Comparison of ENCODE assay signal across 33 cellular contexts in the genomic region with DNA sequence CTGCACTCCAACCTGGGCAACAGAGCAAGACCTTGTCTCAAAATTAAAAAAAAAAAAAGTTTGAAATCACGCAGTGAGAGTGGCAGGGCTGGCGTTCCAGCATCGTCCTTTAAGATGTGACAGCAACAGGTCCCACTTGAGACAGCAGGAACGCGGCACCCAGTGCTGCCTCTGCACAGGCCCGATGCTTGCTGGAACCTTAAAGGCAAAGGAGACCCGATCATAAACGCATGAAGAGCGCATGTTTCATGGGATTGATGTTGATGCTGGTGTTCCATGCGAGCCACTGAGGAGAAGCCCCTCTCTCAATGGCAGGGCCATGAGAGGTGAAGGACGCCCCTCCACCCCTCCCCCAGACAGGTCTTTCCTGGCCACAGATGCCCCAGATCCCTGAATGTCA. TPM values are rescaled to one million over a fixed set of nuclear protein-coding genes. Genes with fewer than 3 reads are reported as not detected.
"Had no signal": no experiment of that assay in that cellular context is flagged by ENCODE, and none has a peak within 500 bp of the region (broad histone marks: within the 10 kb centered on the region; RNA-seq: fewer than 3 reads in every experiment).

No MANE protein-coding gene starts in this region.

- H3K4me1 ChIP-seq: ascending aorta, Peyer's patch had no signal

- H3K9me3 Mint-ChIP-seq: activated CD4-positive, alpha-beta memory T cell treated with anti-CD3 and anti-CD28 coated beads for 36 hours; activated CD4-positive, alpha-beta T cell treated with anti-CD3 and anti-CD28 coated beads, Interleukin-2, amount 10 ng/mL, durations not matched to agents 7 days and 5 days; activated naive CD4-positive, alpha-beta T cell treated with anti-CD3 and anti-CD28 coated beads, Interleukin-2, amount 50 U/mL, for 72 hours; activated naive CD8-positive, alpha-beta T cell treated with anti-CD3 and anti-CD28 coated beads, Interleukin-2, amount 50 U/mL, for 24 hours; activated T-cell treated with anti-CD3 and anti-CD28 coated beads, Interleukin-2, amount 50 U/mL, for 4 hours; T-cell had no signal

- H3K27me3 Mint-ChIP-seq: activated CD4-positive, alpha-beta memory T cell treated with anti-CD3 and anti-CD28 coated beads for 36 hours; activated CD4-positive, alpha-beta T cell treated with anti-CD3 and anti-CD28 coated beads, Interleukin-2, amount 10 ng/mL, durations not matched to agents 7 days and 5 days; activated naive CD8-positive, alpha-beta T cell treated with anti-CD3 and anti-CD28 coated beads, Interleukin-2, amount 50 U/mL, for 24 hours had no signal

- H3K36me3 ChIP-seq: ascending aorta, MG63, Peyer's patch had no signal

- FAIRE-seq: bronchial epithelial cell, TTC549 had no signal

- ATAC-seq: activated naive CD4-positive, alpha-beta T cell treated with anti-CD3 and anti-CD28 coated beads, Interleukin-2, amount 50 U/mL, for 72 hours; activated naive CD8-positive, alpha-beta T cell treated with anti-CD3 and anti-CD28 coated beads, Interleukin-2, amount 50 U/mL, for 24 hours; activated T-cell treated with anti-CD3 and anti-CD28 coated beads, Interleukin-2, amount 50 U/mL, for 4 hours; body of pancreas; T-cell had no signal

- H3K4me1 Mint-ChIP-seq: activated CD4-positive, alpha-beta T cell treated with anti-CD3 and anti-CD28 coated beads, Interleukin-2, amount 10 ng/mL, durations not matched to agents 7 days and 5 days; activated naive CD8-positive, alpha-beta T cell treated with anti-CD3 and anti-CD28 coated beads, Interleukin-2, amount 50 U/mL, for 24 hours had no signal

- H3K27ac Mint-ChIP-seq: activated CD4-positive, alpha-beta memory T cell treated with anti-CD3 and anti-CD28 coated beads for 36 hours; activated CD4-positive, alpha-beta T cell treated with anti-CD3 and anti-CD28 coated beads, Interleukin-2, amount 10 ng/mL, durations not matched to agents 7 days and 5 days; activated naive CD8-positive, alpha-beta T cell treated with anti-CD3 and anti-CD28 coated beads, Interleukin-2, amount 50 U/mL, for 24 hours; T-cell had no signal

- H3K4me3 Mint-ChIP-seq: activated CD4-positive, alpha-beta memory T cell treated with anti-CD3 and anti-CD28 coated beads for 36 hours; activated CD4-positive, alpha-beta T cell treated with anti-CD3 and anti-CD28 coated beads, Interleukin-2, amount 10 ng/mL, durations not matched to agents 7 days and 5 days; activated naive CD8-positive, alpha-beta T cell treated with anti-CD3 and anti-CD28 coated beads, Interleukin-2, amount 50 U/mL, for 24 hours; activated T-cell treated with anti-CD3 and anti-CD28 coated beads, Interleukin-2, amount 50 U/mL, for 4 hours; T-cell had no signal

- H3K9me3 ChIP-seq: ascending aorta, body of pancreas, MG63, Peyer's patch had no signal

- H3K4me3 ChIP-seq: ascending aorta, body of pancreas, MG63, Peyer's patch had no signal

- DNase-seq: activated CD4-positive, alpha-beta memory T cell treated with anti-CD3 and anti-CD28 coated beads for 36 hours; activated CD4-positive, alpha-beta T cell treated with anti-CD3 and anti-CD28 coated beads, Interleukin-2, amount 10 ng/mL, durations not matched to agents 7 days and 5 days; activated CD4-positive, CD25-positive, alpha-beta regulatory T cell; activated CD8-positive, alpha-beta memory T cell treated with anti-CD3 and anti-CD28 coated beads for 24 hours; activated effector memory CD4-positive, alpha-beta T cell treated with anti-CD3 and anti-CD28 coated beads, Interleukin-2, amount 50 U/mL, for 16 hours; activated naive CD4-positive, alpha-beta T cell treated with Interleukin-2 at 50 U/mL for 16 hours; activated naive CD8-positive, alpha-beta T cell treated with anti-CD3 and anti-CD28 coated beads, Interleukin-2, amount 50 U/mL, for 24 hours; activated T-cell treated with anti-CD3 and anti-CD28 coated beads, Interleukin-2, amount 50 U/mL, for 4 hours; amniotic stem cell; body of pancreas; MG63; MV-4-11; NCI-H1092 treated with DMSO at 0.1 percent for 48 hours; NCI-H1417 treated with DMSO at 0.1 percent for 48 hours; NCI-H1694; NCI-H2029 treated with DMSO at 0.1 percent for 48 hours; NCI-H345; NCI-H510A; NCI-H526 treated with DMSO at 0.1 percent for 48 hours; NCI-H82; OCI-M1; SHP77 treated with DMSO at 0.1 percent for 48 hours; T-cell; T-helper 2 cell; T1000 had no signal

- H3K27ac ChIP-seq: ascending aorta, body of pancreas, Peyer's patch, RWPE1, VCaP had no signal

- H3K27me3 ChIP-seq: ascending aorta, body of pancreas, MG63, Peyer's patch had no signal

- H3K36me3 Mint-ChIP-seq: activated CD4-positive, alpha-beta memory T cell treated with anti-CD3 and anti-CD28 coated beads for 36 hours; activated naive CD4-positive, alpha-beta T cell treated with anti-CD3 and anti-CD28 coated beads, Interleukin-2, amount 50 U/mL, for 72 hours; T-cell had no signal

RNA-seq across cellular contexts. Expression of a gene that starts 17.9 kb away (rescaled TPM):
- total RNA-seq: activated CD4-positive, alpha-beta memory T cell treated with anti-CD3 and anti-CD28 coated beads for 36 hours; activated CD4-positive, alpha-beta T cell treated with anti-CD3 and anti-CD28 coated beads, Interleukin-2, amount 10 ng/mL, durations not matched to agents 7 days and 5 days; activated naive CD4-positive, alpha-beta T cell treated with anti-CD3 and anti-CD28 coated beads, Interleukin-2, amount 50 U/mL, for 72 hours; activated T-cell treated with anti-CD3 and anti-CD28 coated beads, Interleukin-2, amount 50 U/mL, for 4 hours; ascending aorta; body of pancreas; bronchial epithelial cell; SK-MEL-5; T-cell had no signal

RNA-seq across cellular contexts. Expression of a gene that starts 31.4 kb away (rescaled TPM):
- total RNA-seq: activated CD4-positive, alpha-beta memory T cell treated with anti-CD3 and anti-CD28 coated beads for 36 hours; activated CD4-positive, alpha-beta T cell treated with anti-CD3 and anti-CD28 coated beads, Interleukin-2, amount 10 ng/mL, durations not matched to agents 7 days and 5 days; activated naive CD4-positive, alpha-beta T cell treated with anti-CD3 and anti-CD28 coated beads, Interleukin-2, amount 50 U/mL, for 72 hours; activated T-cell treated with anti-CD3 and anti-CD28 coated beads, Interleukin-2, amount 50 U/mL, for 4 hours; ascending aorta; body of pancreas; bronchial epithelial cell; Peyer's patch; SK-MEL-5 had no signal

RNA-seq across cellular contexts. Expression of a gene that starts 49.6 kb away (rescaled TPM):
- total RNA-seq: activated CD4-positive, alpha-beta T cell treated with anti-CD3 and anti-CD28 coated beads, Interleukin-2, amount 10 ng/mL, durations not matched to agents 7 days and 5 days; activated naive CD4-positive, alpha-beta T cell treated with anti-CD3 and anti-CD28 coated beads, Interleukin-2, amount 50 U/mL, for 72 hours; bronchial epithelial cell; Peyer's patch; SK-MEL-5 had no signal

RNA-seq across cellular contexts. Expression of a gene that starts 59.5 kb away (rescaled TPM):
- total RNA-seq: activated CD4-positive, alpha-beta memory T cell treated with anti-CD3 and anti-CD28 coated beads for 36 hours; activated CD4-positive, alpha-beta T cell treated with anti-CD3 and anti-CD28 coated beads, Interleukin-2, amount 10 ng/mL, durations not matched to agents 7 days and 5 days; activated T-cell treated with anti-CD3 and anti-CD28 coated beads, Interleukin-2, amount 50 U/mL, for 4 hours; ascending aorta; bronchial epithelial cell; Peyer's patch; SK-MEL-5 had no signal
